ENCODE assay signal across 17 cellular contexts in the genomic region with DNA sequence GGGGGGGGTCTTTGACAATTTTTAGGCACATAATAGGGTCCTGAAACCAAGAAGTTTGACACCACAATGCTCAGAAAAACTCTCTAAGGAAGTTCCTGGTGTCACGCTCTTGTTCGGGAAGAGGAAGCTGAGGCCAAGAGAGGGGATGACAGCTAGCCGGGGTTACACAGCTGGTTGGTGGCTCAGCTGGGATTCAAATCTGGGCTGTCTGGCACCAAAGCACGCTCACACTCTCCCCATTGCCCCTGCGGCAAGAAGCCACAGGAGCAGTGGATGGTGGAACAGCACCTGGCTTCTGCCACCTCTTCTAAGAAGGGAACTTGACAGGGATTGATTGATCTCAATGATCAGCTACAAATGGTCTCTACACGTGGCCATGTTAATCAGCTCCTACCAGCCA.
A peak's percentile ranks its signal among the peaks of the same experiment; 100 is the strongest.
DNase-seq lines count a peak whose midpoint lies in the region; ATAC-seq and TF ChIP-seq lines count a peak whose summit lies in the region.
"Had no signal": no experiment of that assay in that cellular context is flagged by ENCODE, and none has a peak within 500 bp of the region (broad histone marks: within the 10 kb centered on the region; RNA-seq: fewer than 3 reads in every experiment).

No MANE protein-coding gene starts in this region.

- H3K4me3 ChIP-seq in right atrium auricular region: no peak overlapping the region
- H3K4me3 ChIP-seq: A549, GM23338, Peyer's patch had no signal

- DNase-seq in left ventricle myocardium superior (no peak), right atrium auricular region (ENCODE audit: low spot score) (no peak), SKM-1 (lab: John Stamatoyannopoulos, UW; ENCODE audit: unreplicated experiment) (peak; percentile 43), left lobe of liver (ENCODE audit: low spot score) (no peak), putamen (ENCODE audit: low spot score) (no peak), COLO829 (ENCODE audit: low spot score) (no peak), NCI-H748 treated with DMSO at 0.1 percent for 48 hours (lab: John Stamatoyannopoulos, UW) (no peak)
- DNase-seq: activated T-cell treated with anti-CD3 and anti-CD28 coated beads, Interleukin-2, amount 50 U/mL, for 48 hours; CD4-positive, CD25-positive, alpha-beta regulatory T cell; NCI-H1048; NCI-H2107; NCI-H526 had no signal

- ATAC-seq in left ventricle myocardium superior (peak; percentile 20), left lobe of liver (peak; percentile 19), HG03565 (IDR thresholded peaks at IDR 0.05; ENCODE audit: unreplicated experiment) (no peak)
- ATAC-seq: A549; activated naive CD4-positive, alpha-beta T cell treated with anti-CD3 and anti-CD28 coated beads, Interleukin-2, amount 50 U/mL, for 72 hours; GM23338 had no signal

- no peak overlapping the region for H3K27ac ChIP-seq in right atrium auricular region
- H3K27ac ChIP-seq: A549, Peyer's patch had no signal

- intact Hi-C loops in left ventricle myocardium superior (cut with micrococcal nuclease): no loop called here

- no peak for TF ChIP-seq CTCF in right atrium auricular region (IDR thresholded peaks at IDR 0.05)

- H3K36me3 ChIP-seq in right atrium auricular region: no peaks in the 10 kb centered on the region
- H3K36me3 ChIP-seq: Peyer's patch had no signal

- H3K9me3 ChIP-seq in right atrium auricular region: peaks cover 0 to 4% of the 10 kb centered on the region in 2 donors

- H3K27me3 ChIP-seq in right atrium auricular region: no peaks in the 10 kb centered on the region
- H3K27me3 ChIP-seq: Peyer's patch had no signal

- no peaks in the 10 kb centered on the region for H3K4me1 ChIP-seq in right atrium auricular region
- H3K4me1 ChIP-seq: A549, Peyer's patch had no signal
